In the genomic region with DNA sequence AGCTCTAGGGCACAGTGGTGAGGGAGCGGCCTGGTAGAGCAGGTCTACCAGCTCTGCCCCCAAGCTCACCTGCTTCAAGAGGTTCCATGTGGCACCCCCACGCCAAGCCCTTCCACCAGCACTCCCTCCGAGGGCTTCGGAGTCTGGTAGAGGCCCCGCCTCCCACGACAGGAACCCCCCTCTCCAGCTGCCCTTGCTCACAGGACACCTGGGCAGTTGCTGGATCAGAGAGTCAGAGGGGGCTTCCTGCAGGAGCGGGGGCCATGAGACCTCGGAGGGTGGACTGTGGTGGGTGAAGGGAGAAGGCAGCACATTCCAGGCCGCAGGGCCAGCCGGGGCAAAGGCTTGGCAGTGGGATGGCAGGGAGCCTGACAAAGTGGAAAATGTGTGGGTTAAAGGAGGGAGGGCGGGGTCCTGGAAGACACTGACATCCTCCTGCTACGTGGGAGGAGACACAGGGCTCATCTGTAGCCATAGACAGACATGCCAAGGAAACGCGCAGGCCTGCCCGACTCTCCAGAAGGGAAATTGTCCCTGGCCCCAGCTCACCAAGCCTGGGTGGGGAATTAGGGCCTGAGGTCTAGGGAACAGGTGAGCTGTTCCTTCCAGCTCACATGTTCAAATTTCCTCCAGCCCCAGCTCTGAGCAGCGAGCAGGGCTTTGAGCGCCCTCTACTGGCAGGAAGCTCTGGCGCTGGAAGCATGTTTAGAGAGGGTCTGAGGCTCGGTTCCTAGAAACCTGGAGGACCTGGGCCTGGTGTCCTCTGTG, we compare ENCODE assay signal across 8 cellular contexts.
A peak's percentile ranks its signal among the peaks of the same experiment; 100 is the strongest.
DNase-seq lines count a peak whose midpoint lies in the region; ATAC-seq, FAIRE-seq and TF ChIP-seq lines count a peak whose summit lies in the region.

No MANE protein-coding gene starts in this region.

- no peak for FAIRE-seq in GM19239 (lab: Jason Lieb, UNC)

- POLR2A ChIA-PET in AG04449 (lab: Yijun Ruan, JAX): no interaction called here

- DNase-seq in AG04449 (ENCODE audit: low read depth, low spot score): no peak
- peak; percentile 88 for DNase-seq in GM19239 (ENCODE audit: insufficient read length, low spot score)
- DNase-seq in NCI-H345 treated with DMSO at 0.1 percent for 48 hours (lab: John Stamatoyannopoulos, UW; ENCODE audit: unreplicated experiment): peak; percentile 68
- DNase-seq in activated CD4-positive, alpha-beta T cell treated with anti-CD3 and anti-CD28 coated beads for 4 hours: peak; percentile 69 to 83
- no peak for DNase-seq in coronary artery (ENCODE audit: low spot score)
- DNase-seq in right lobe of liver: peak; percentile 74 to 76 (median 76)
- peak; percentile 66 for DNase-seq in stimulated activated CD8-positive, alpha-beta memory T cell treated with anti-CD3 and anti-CD28 coated beads, Interleukin-12 subunit alpha, Interleukin-12 subunit beta, amount 100 ng/mL, for 1 hour (ENCODE audit: low read depth)

- ATAC-seq in right lobe of liver: peak; percentile 30 to 43 (median 37)
- ATAC-seq in GM18907 (IDR thresholded peaks at IDR 0.05; ENCODE audit: unreplicated experiment): no peak

- intact Hi-C loops in right lobe of liver (cut with DNase I): loop anchor here (5.0 to 10.0 kb wide), 2 partner anchors 61 to 474 kb away; no protein-coding TSS in a partner anchor

- H3K4me3 ChIP-seq in AG04449 (ENCODE audit: low read depth, low read length) (no peak overlapping the region), coronary artery (no peak overlapping the region), right lobe of liver (no peak overlapping the region)

- CTCF ChIA-PET in AG04449 (lab: Yijun Ruan, JAX): interaction anchor here (0.7 to 9.9 kb wide), 50 partner anchors 9 to 493 kb away, joined by 3 to 333 read pairs (median 4); no protein-coding TSS in a partner anchor

- no peaks in the 10 kb centered on the region for H3K27me3 ChIP-seq in right lobe of liver

- H3K9me3 ChIP-seq in right lobe of liver: no peaks in the 10 kb centered on the region

- no peaks in the 10 kb centered on the region for H3K36me3 ChIP-seq in right lobe of liver

- WGBS in right lobe of liver (ENCODE audit: insufficient coverage, low coverage, low lambda C conversion rate, missing lambda C conversion rate): 4% methylated on average over 5 of the region's 19 CpGs

- TF ChIP-seq CTCF in AG04449 (IDR thresholded peaks at IDR 0.05; ENCODE audit: insufficient read depth, low read length, missing control alignments) (peak; percentile 93), coronary artery (IDR thresholded peaks at IDR 0.05) (peak; percentile 86), right lobe of liver (IDR thresholded peaks at IDR 0.05) (peak; percentile 83 to 94 (median 94))

- no peaks in the 10 kb centered on the region for H3K4me1 ChIP-seq in right lobe of liver

- H3K27ac ChIP-seq in coronary artery: no peak overlapping the region
- no peak overlapping the region for H3K27ac ChIP-seq in right lobe of liver

- TF ChIP-seq POLR2A in right lobe of liver (IDR thresholded peaks at IDR 0.05): no peak

Comparison
In these comparisons a context has a peak if more than half of its experiments do, and no peak if none do; other contexts are left out.
1. DNase-seq: peak in GM19239 (single experiment), NCI-H345 treated with DMSO at 0.1 percent for 48 hours (single experiment), activated CD4-positive, alpha-beta T cell treated with anti-CD3 and anti-CD28 coated beads for 4 hours (2 of 2), right lobe of liver (3 of 3) and stimulated activated CD8-positive, alpha-beta memory T cell treated with anti-CD3 and anti-CD28 coated beads, Interleukin-12 subunit alpha, Interleukin-12 subunit beta, amount 100 ng/mL, for 1 hour (single experiment); none in AG04449 (single experiment) and coronary artery (single experiment).
2. Peak in every context shown above with its lines, with median percentiles within 50 percentile points of each other: CTCF ChIP-seq.